In genomic region chr17:45794840-45795239, GRCh38 we compare ENCODE assay signal across 15 cellular contexts. TPM values are rescaled to one million over a fixed set of nuclear protein-coding genes. Genes with fewer than 3 reads are reported as not detected.
DNase-seq lines count a peak whose midpoint lies in the region; ATAC-seq and TF ChIP-seq lines count a peak whose summit lies in the region.
"Had no signal": no experiment of that assay in that cellular context is flagged by ENCODE, and none has a peak within 500 bp of the region (broad histone marks: within the 10 kb centered on the region; RNA-seq: fewer than 3 reads in every experiment).

No MANE protein-coding gene starts in this region.

- ATAC-seq in GM21390 (IDR thresholded peaks at IDR 0.05; ENCODE audit: unreplicated experiment) = no peak
- no peak for ATAC-seq in GM21423 (IDR thresholded peaks at IDR 0.05; ENCODE audit: unreplicated experiment)

- in situ Hi-C loops in GM13977 (cut with MboI; ENCODE audit: low pct_unique_long_range_greater_than_20kb, low sequenced_read_pairs, unreplicated experiment) = no loop called here

- H3K4me3 Mint-ChIP-seq in MCF 10A (ENCODE audit: unreplicated experiment) = no peak overlapping the region
- H3K4me3 Mint-ChIP-seq: activated naive CD4-positive, alpha-beta T cell treated with anti-CD3 and anti-CD28 coated beads, Interleukin-2, amount 50 U/mL, for 24 hours had no signal

- POLR2A ChIA-PET in MCF 10A (lab: Yijun Ruan, JAX) = no interaction called here

- intact Hi-C loops in MCF 10A (cut with micrococcal nuclease) = loop anchor here (1.0 kb wide), 1 partner anchor 155 kb away; no protein-coding TSS in a partner anchor
- intact Hi-C loops in breast epithelium (cut with DNase I; ENCODE audit: low total_unique reads) = no loop called here

- H3K27me3 Mint-ChIP-seq in MCF 10A (ENCODE audit: insufficient read depth, unreplicated experiment) = peaks cover 79% of the 10 kb centered on the region

- no TSS peak for BruUV-seq in MCF 10A (replicated peaks; lab: Mats Ljungman, UMichigan)

- H3K4me3 ChIP-seq in breast epithelium = no peak overlapping the region
- no peak overlapping the region for H3K4me3 ChIP-seq in epithelial cell of proximal tubule (ENCODE audit: low read depth, low read length)
- H3K4me3 ChIP-seq: tibial artery had no signal

- CTCF ChIA-PET in MCF 10A (lab: Yijun Ruan, JAX) = interaction anchor here (0.9 to 1.0 kb wide), 2 partner anchors 11 to 155 kb away, joined by 3 read pairs; no protein-coding TSS in a partner anchor

- H3K4me1 ChIP-seq in breast epithelium = peaks cover 0 to 7% of the 10 kb centered on the region in 2 donors

- no peak overlapping the region for H3K27ac Mint-ChIP-seq in MCF 10A (ENCODE audit: low read depth, unreplicated experiment)
- H3K27ac Mint-ChIP-seq: activated naive CD4-positive, alpha-beta T cell treated with anti-CD3 and anti-CD28 coated beads, Interleukin-2, amount 50 U/mL, for 24 hours had no signal

- no peaks in the 10 kb centered on the region for H3K36me3 ChIP-seq in breast epithelium
- H3K36me3 ChIP-seq: tibial artery had no signal

- no peaks in the 10 kb centered on the region for H3K9me3 Mint-ChIP-seq in MCF 10A (ENCODE audit: unreplicated experiment)
- H3K9me3 Mint-ChIP-seq: activated naive CD4-positive, alpha-beta T cell treated with anti-CD3 and anti-CD28 coated beads, Interleukin-2, amount 50 U/mL, for 24 hours had no signal

- H3K9me3 ChIP-seq in breast epithelium = no peaks in the 10 kb centered on the region
- H3K9me3 ChIP-seq: tibial artery had no signal

- DNase-seq in MCF 10A (ENCODE audit: unreplicated experiment) = peak; percentile 22
- DNase-seq in breast epithelium (ENCODE audit: low spot score in 2 of 2) = no peak
- DNase-seq in NCI-H226 = peak; percentile 11
- no peak for DNase-seq in epithelial cell of proximal tubule (ENCODE audit: low read depth)
- no peak for DNase-seq in GM13977 (ENCODE audit: low spot score)
- no peak for DNase-seq in NCI-H510A (lab: John Stamatoyannopoulos, UW)
- DNase-seq: NCI-H446 treated with DMSO at 0.1 percent for 48 hours, tibial artery had no signal

- peaks cover 7% of the 10 kb centered on the region for H3K4me1 Mint-ChIP-seq in MCF 10A (ENCODE audit: insufficient read depth, unreplicated experiment)
- H3K4me1 Mint-ChIP-seq: activated naive CD4-positive, alpha-beta T cell treated with anti-CD3 and anti-CD28 coated beads, Interleukin-2, amount 50 U/mL, for 24 hours had no signal

- TF ChIP-seq CTCF in MCF 10A (IDR thresholded peaks at IDR 0.05; ENCODE audit: unreplicated experiment) (no peak), breast epithelium (IDR thresholded peaks at IDR 0.05) (no peak), epithelial cell of proximal tubule (conservative IDR thresholded peaks at IDR 0.05; ENCODE audit: low read depth, low read length) (peak; percentile 37), GM13977 (IDR thresholded peaks at IDR 0.05; ENCODE audit: extremely low read depth, insufficient read depth, missing control alignments) (no peak)

- H3K27me3 ChIP-seq in breast epithelium = no peaks in the 10 kb centered on the region

- H3K36me3 Mint-ChIP-seq in MCF 10A (ENCODE audit: insufficient read depth, unreplicated experiment) = peaks cover 5% of the 10 kb centered on the region
- H3K36me3 Mint-ChIP-seq: activated naive CD4-positive, alpha-beta T cell treated with anti-CD3 and anti-CD28 coated beads, Interleukin-2, amount 50 U/mL, for 24 hours had no signal

- no peak for TF ChIP-seq POLR2A in breast epithelium (IDR thresholded peaks at IDR 0.05)

- no peak overlapping the region for H3K27ac ChIP-seq in breast epithelium
- H3K27ac ChIP-seq: tibial artery had no signal

RNA-seq across cellular contexts. Expression of gene CRHR1, which starts 10.7 kb away (rescaled TPM):
- not detected in 2 replicates for total RNA-seq in MCF 10A (2022)
- total RNA-seq in breast epithelium = 1 to 10 TPM in 2 of 3 donors, not detected in 1; 1.6 to 2.8 TPM
- total RNA-seq in epithelial cell of proximal tubule = not detected in 2 replicates
- total RNA-seq: activated CD8-positive, alpha-beta memory T cell treated with anti-CD3 and anti-CD28 coated beads for 36 hours; fibroblast of lung; HT-29; osteocyte had no signal

RNA-seq across cellular contexts. Expression of gene SPPL2C, which starts 49.8 kb away (rescaled TPM):
- not detected in 2 replicates for total RNA-seq in MCF 10A (2022)
- not detected for total RNA-seq in breast epithelium
- total RNA-seq in epithelial cell of proximal tubule = not detected in 2 replicates
- total RNA-seq: activated CD8-positive, alpha-beta memory T cell treated with anti-CD3 and anti-CD28 coated beads for 36 hours; fibroblast of lung; HT-29; osteocyte had no signal

Comparison
In these comparisons a context has a peak if more than half of its experiments do, and no peak if none do; other contexts are left out.
1. DNase-seq: peak in MCF 10A (single experiment) and NCI-H226 (single experiment); none in breast epithelium (0 of 2), epithelial cell of proximal tubule (single experiment), GM13977 (single experiment) and NCI-H510A (single experiment).